In the genomic region with DNA sequence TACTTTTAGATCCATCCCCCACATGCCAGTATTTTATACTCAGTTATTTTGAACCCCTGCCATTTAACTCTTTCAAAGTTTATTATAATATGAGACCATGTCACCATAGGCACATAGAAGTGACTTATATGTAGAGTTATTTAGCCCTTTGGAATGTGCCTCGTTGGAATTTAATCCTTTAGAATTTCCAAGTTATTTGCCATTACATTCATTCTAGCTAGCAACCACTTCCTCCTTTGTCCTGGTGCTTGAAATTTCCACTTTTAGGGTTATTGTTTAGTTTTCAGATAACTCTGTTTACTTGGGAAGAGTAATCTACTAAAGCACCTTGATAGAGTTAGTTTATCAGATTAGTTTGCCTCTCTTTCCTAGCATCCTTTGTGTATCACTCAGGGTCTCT, we compare ENCODE assay signal across 1 cellular context.
TF ChIP-seq lines count a peak whose summit lies in the region.

No MANE protein-coding gene starts in this region.

TF ChIP-seq in SK-N-SH, 30 proteins besides CTCF, POLR2A, EP300 and RAD21 (continued from another document):
- TF ChIP-seq, protein P1, sequence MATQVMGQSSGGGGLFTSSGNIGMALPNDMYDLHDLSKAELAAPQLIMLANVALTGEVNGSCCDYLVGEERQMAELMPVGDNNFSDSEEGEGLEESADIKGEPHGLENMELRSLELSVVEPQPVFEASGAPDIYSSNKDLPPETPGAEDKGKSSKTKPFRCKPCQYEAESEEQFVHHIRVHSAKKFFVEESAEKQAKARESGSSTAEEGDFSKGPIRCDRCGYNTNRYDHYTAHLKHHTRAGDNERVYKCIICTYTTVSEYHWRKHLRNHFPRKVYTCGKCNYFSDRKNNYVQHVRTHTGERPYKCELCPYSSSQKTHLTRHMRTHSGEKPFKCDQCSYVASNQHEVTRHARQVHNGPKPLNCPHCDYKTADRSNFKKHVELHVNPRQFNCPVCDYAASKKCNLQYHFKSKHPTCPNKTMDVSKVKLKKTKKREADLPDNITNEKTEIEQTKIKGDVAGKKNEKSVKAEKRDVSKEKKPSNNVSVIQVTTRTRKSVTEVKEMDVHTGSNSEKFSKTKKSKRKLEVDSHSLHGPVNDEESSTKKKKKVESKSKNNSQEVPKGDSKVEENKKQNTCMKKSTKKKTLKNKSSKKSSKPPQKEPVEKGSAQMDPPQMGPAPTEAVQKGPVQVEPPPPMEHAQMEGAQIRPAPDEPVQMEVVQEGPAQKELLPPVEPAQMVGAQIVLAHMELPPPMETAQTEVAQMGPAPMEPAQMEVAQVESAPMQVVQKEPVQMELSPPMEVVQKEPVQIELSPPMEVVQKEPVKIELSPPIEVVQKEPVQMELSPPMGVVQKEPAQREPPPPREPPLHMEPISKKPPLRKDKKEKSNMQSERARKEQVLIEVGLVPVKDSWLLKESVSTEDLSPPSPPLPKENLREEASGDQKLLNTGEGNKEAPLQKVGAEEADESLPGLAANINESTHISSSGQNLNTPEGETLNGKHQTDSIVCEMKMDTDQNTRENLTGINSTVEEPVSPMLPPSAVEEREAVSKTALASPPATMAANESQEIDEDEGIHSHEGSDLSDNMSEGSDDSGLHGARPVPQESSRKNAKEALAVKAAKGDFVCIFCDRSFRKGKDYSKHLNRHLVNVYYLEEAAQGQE (IDR thresholded peaks at IDR 0.05; ENCODE audit: low read depth, low read length), result no peak
- TF ChIP-seq, protein P2, sequence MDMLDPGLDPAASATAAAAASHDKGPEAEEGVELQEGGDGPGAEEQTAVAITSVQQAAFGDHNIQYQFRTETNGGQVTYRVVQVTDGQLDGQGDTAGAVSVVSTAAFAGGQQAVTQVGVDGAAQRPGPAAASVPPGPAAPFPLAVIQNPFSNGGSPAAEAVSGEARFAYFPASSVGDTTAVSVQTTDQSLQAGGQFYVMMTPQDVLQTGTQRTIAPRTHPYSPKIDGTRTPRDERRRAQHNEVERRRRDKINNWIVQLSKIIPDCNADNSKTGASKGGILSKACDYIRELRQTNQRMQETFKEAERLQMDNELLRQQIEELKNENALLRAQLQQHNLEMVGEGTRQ (IDR thresholded peaks at IDR 0.05; ENCODE audit: borderline replicate concordance, low read depth, low read length), result no peak
- TF ChIP-seq RFX5 (IDR thresholded peaks at IDR 0.05; ENCODE audit: low read length), result no peak
- TF ChIP-seq CHD2 (IDR thresholded peaks at IDR 0.05; ENCODE audit: low read length, partially characterized antibody), result no peak
- TF ChIP-seq NRF1 (IDR thresholded peaks at IDR 0.05; ENCODE audit: low read depth, low read length), result no peak
